In genomic region chr1:243320224-243320623, GRCh38 we compare ENCODE assay signal across 19 cellular contexts.
"Had no signal": no experiment of that assay in that cellular context is flagged by ENCODE, and none has a peak within 500 bp of the region (broad histone marks: within the 10 kb centered on the region; RNA-seq: fewer than 3 reads in every experiment).

No MANE protein-coding gene starts in this region.

- H3K4me1 ChIP-seq: colonic mucosa, uterus had no signal

- H3K4me1 Mint-ChIP-seq: central memory CD8-positive, alpha-beta T cell; immature natural killer cell; memory B cell; natural killer cell; T-cell had no signal

- ATAC-seq: natural killer cell, SK-N-SH treated with all-trans-retinoic acid at 6 μM for 48 hours, T-cell had no signal

- H3K36me3 ChIP-seq: colonic mucosa, uterus had no signal

- H3K9me3 Mint-ChIP-seq: activated naive CD8-positive, alpha-beta T cell treated with anti-CD3 and anti-CD28 coated beads, Interleukin-2, amount 10 ng/mL, durations not matched to agents 7 days and 5 days; activated T-helper 1 cell treated with anti-CD3 and anti-CD28 coated beads, Interleukin-12 subunit alpha, Interleukin-12 subunit beta, Interleukin-2, Interleukin-4 antibody, amounts not matched to agents 30 ng/mL and 10 ng/mL and 1 ng/mL, durations not matched to agents 14 hours and 24 hours and 36 hours; brain; central memory CD8-positive, alpha-beta T cell; immature natural killer cell; memory B cell; natural killer cell; stimulated activated naive CD8-positive, alpha-beta T cell treated with anti-CD3 and anti-CD28 coated beads, Interleukin-15, Interleukin-2, amounts not matched to agents 100 ng/mL and 50 ng/mL, for 24 hours; T-cell had no signal

- H3K27me3 ChIP-seq: colonic mucosa, tibial nerve, uterus had no signal

- H3K4me3 Mint-ChIP-seq: activated naive CD8-positive, alpha-beta T cell treated with anti-CD3 and anti-CD28 coated beads, Interleukin-2, amount 10 ng/mL, durations not matched to agents 7 days and 5 days; activated T-helper 1 cell treated with anti-CD3 and anti-CD28 coated beads, Interleukin-12 subunit alpha, Interleukin-12 subunit beta, Interleukin-2, Interleukin-4 antibody, amounts not matched to agents 30 ng/mL and 10 ng/mL and 1 ng/mL, durations not matched to agents 14 hours and 24 hours and 36 hours; brain; central memory CD8-positive, alpha-beta T cell; immature natural killer cell; memory B cell; natural killer cell; stimulated activated naive CD8-positive, alpha-beta T cell treated with anti-CD3 and anti-CD28 coated beads, Interleukin-15, Interleukin-2, amounts not matched to agents 100 ng/mL and 50 ng/mL, for 24 hours; T-cell had no signal

- DNase-seq: activated CD4-positive, CD25-positive, alpha-beta regulatory T cell; activated naive CD8-positive, alpha-beta T cell treated with anti-CD3 and anti-CD28 coated beads, Interleukin-2, amount 10 ng/mL, durations not matched to agents 7 days and 5 days; colonic mucosa; immature natural killer cell; natural killer cell; posterior cingulate gyrus; retina; stimulated activated CD4-positive, alpha-beta T cell treated with anti-CD3 and anti-CD28 coated beads, Interleukin-12 subunit alpha, Interleukin-12 subunit beta, amount 100 ng/mL, for 4 hours; stimulated activated CD4-positive, alpha-beta T cell treated with anti-CD3 and anti-CD28 coated beads, Interleukin-2, amount 100 ng/mL, for 24 hours; T-cell; T-helper 9 cell; uterus had no signal

- H3K27ac Mint-ChIP-seq: activated naive CD8-positive, alpha-beta T cell treated with anti-CD3 and anti-CD28 coated beads, Interleukin-2, amount 10 ng/mL, durations not matched to agents 7 days and 5 days; activated T-helper 1 cell treated with anti-CD3 and anti-CD28 coated beads, Interleukin-12 subunit alpha, Interleukin-12 subunit beta, Interleukin-2, Interleukin-4 antibody, amounts not matched to agents 30 ng/mL and 10 ng/mL and 1 ng/mL, durations not matched to agents 14 hours and 24 hours and 36 hours; memory B cell; natural killer cell had no signal

- H3K36me3 Mint-ChIP-seq: natural killer cell had no signal

- H3K4me3 ChIP-seq: colonic mucosa, tibial nerve, uterus had no signal

- H3K9me3 ChIP-seq: colonic mucosa, tibial nerve, uterus had no signal

- H3K27me3 Mint-ChIP-seq: activated naive CD8-positive, alpha-beta T cell treated with anti-CD3 and anti-CD28 coated beads, Interleukin-2, amount 10 ng/mL, durations not matched to agents 7 days and 5 days; brain; central memory CD8-positive, alpha-beta T cell; memory B cell; stimulated activated naive CD8-positive, alpha-beta T cell treated with anti-CD3 and anti-CD28 coated beads, Interleukin-15, Interleukin-2, amounts not matched to agents 100 ng/mL and 50 ng/mL, for 24 hours; T-cell had no signal

- H3K27ac ChIP-seq: colonic mucosa, tibial nerve, uterus had no signal
